Comparison of ENCODE assay signal across 1 cellular context in the genomic region with DNA sequence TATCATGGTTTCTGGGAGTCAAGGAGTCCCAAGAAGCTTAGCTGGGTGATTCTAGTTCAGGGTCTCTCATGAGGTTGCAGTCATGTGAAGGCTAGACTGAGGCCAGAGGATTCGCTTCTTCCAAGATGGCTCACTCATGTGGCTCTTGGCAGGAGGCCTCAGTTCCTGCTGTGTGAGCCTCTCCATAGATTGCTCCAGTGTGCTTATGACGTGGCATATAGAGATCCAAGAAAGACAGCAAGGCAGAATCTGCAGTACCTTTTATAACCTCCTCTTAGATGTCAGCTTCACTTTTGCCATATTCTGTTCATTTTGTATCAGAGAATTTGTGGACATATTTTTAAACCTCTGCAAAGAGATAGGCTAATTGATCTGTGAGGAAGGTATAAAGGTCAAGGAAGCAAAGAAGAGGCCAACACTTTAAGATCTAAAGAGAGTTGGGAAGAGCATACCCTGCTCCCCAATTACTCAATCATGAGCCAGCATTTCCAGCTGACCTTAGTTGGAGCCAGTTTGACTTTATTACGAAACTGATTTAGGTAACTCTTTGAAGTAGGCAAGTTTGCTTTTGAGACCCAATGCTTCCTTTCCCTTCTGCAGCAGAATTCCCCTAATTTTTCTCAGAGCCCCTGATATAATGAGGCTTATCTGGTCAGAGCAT.
TF ChIP-seq lines count a peak whose summit lies in the region.

No MANE protein-coding gene starts in this region.

TF ChIP-seq in HCT116, 20 proteins besides CTCF, POLR2A, EP300 and RAD21:
- TF ChIP-seq, protein P1, sequence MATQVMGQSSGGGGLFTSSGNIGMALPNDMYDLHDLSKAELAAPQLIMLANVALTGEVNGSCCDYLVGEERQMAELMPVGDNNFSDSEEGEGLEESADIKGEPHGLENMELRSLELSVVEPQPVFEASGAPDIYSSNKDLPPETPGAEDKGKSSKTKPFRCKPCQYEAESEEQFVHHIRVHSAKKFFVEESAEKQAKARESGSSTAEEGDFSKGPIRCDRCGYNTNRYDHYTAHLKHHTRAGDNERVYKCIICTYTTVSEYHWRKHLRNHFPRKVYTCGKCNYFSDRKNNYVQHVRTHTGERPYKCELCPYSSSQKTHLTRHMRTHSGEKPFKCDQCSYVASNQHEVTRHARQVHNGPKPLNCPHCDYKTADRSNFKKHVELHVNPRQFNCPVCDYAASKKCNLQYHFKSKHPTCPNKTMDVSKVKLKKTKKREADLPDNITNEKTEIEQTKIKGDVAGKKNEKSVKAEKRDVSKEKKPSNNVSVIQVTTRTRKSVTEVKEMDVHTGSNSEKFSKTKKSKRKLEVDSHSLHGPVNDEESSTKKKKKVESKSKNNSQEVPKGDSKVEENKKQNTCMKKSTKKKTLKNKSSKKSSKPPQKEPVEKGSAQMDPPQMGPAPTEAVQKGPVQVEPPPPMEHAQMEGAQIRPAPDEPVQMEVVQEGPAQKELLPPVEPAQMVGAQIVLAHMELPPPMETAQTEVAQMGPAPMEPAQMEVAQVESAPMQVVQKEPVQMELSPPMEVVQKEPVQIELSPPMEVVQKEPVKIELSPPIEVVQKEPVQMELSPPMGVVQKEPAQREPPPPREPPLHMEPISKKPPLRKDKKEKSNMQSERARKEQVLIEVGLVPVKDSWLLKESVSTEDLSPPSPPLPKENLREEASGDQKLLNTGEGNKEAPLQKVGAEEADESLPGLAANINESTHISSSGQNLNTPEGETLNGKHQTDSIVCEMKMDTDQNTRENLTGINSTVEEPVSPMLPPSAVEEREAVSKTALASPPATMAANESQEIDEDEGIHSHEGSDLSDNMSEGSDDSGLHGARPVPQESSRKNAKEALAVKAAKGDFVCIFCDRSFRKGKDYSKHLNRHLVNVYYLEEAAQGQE (IDR thresholded peaks at IDR 0.05; ENCODE audit: low read depth): no peak
- 0 out of 2 replicates have a peak, but pooled peaks have one; percentile 60 for TF ChIP-seq CEBPB (IDR thresholded peaks at IDR 0.05; ENCODE audit: low read depth)
TF ChIP-seq in HCT116: peak in this region for 1.
